In genomic region chr1:172818841-172819527, GRCh38 we compare ENCODE assay signal across 9 cellular contexts.
DNase-seq lines count a peak whose midpoint lies in the region; ATAC-seq, FAIRE-seq and TF ChIP-seq lines count a peak whose summit lies in the region.
"Had no signal": no experiment of that assay in that cellular context is flagged by ENCODE, and none has a peak within 500 bp of the region (broad histone marks: within the 10 kb centered on the region; RNA-seq: fewer than 3 reads in every experiment).

No MANE protein-coding gene starts in this region.

- peaks cover 25% of the 10 kb centered on the region for H3K4me1 Mint-ChIP-seq in activated naive CD4-positive, alpha-beta T cell treated with anti-CD3 and anti-CD28 coated beads for 36 hours (ENCODE audit: low read depth)

- no peaks in the 10 kb centered on the region for H3K9me3 ChIP-seq in gastroesophageal sphincter
- peaks cover 0 to 7% (median 0%) of the 10 kb centered on the region in 4 donors for H3K9me3 ChIP-seq in tibial nerve

- H3K36me3 Mint-ChIP-seq in activated naive CD4-positive, alpha-beta T cell treated with anti-CD3 and anti-CD28 coated beads for 36 hours (ENCODE audit: low read depth): peaks cover 12% of the 10 kb centered on the region

- intact Hi-C loops in activated naive CD4-positive, alpha-beta T cell treated with anti-CD3 and anti-CD28 coated beads for 36 hours (cut with micrococcal nuclease): loop anchor here (1.0 kb wide), 4 partner anchors 19 to 74 kb away; no protein-coding TSS in a partner anchor

- no peak overlapping the region for H3K4me3 Mint-ChIP-seq in activated naive CD4-positive, alpha-beta T cell treated with anti-CD3 and anti-CD28 coated beads for 36 hours

- DNase-seq in KBM-7 (peak; percentile 75), tibial nerve (ENCODE audit: low spot score in 2 of 2) (no peak), frontal cortex (ENCODE audit: low spot score in 2 of 2) (no peak)
- peak; percentile 68 for DNase-seq in activated naive CD4-positive, alpha-beta T cell treated with anti-CD3 and anti-CD28 coated beads for 36 hours
- DNase-seq in stimulated activated CD4-positive, alpha-beta T cell treated with anti-CD3 and anti-CD28 coated beads, Interleukin-2, amount 100 ng/mL, for 4 hours (ENCODE audit: low read depth): peak; percentile 31

- H3K27ac ChIP-seq in gastroesophageal sphincter (no peak overlapping the region), tibial nerve (peak overlapping the region in 2 of 4 donors; percentile 5 to 32)

- no peaks in the 10 kb centered on the region for H3K27me3 ChIP-seq in gastroesophageal sphincter
- H3K27me3 ChIP-seq in tibial nerve: no peaks in the 10 kb centered on the region

- no peak for FAIRE-seq in frontal cortex (lab: Jason Lieb, UNC)
- FAIRE-seq: bronchial epithelial cell had no signal

- H3K27me3 Mint-ChIP-seq in activated naive CD4-positive, alpha-beta T cell treated with anti-CD3 and anti-CD28 coated beads for 36 hours (ENCODE audit: low read depth): no peaks in the 10 kb centered on the region

- WGBS in gastroesophageal sphincter (ENCODE audit: low coverage in 1 of 2), 2 donors: 46 to 73% methylated on average over 3 to 6 of the region's 6 CpGs
- 47 to 54% methylated on average over 6 of the region's 6 CpGs for WGBS in tibial nerve, 2 donors

- H3K4me3 ChIP-seq in GM08714 (ENCODE audit: low read length): peak overlapping the region; percentile 54; the same call in 1 of the 2 replicates
- H3K4me3 ChIP-seq in gastroesophageal sphincter: no peak overlapping the region
- H3K4me3 ChIP-seq in tibial nerve: no peak overlapping the region

- H3K9me3 Mint-ChIP-seq in activated naive CD4-positive, alpha-beta T cell treated with anti-CD3 and anti-CD28 coated beads for 36 hours: peaks cover 15% of the 10 kb centered on the region

- TF ChIP-seq EP300 in gastroesophageal sphincter (IDR thresholded peaks at IDR 0.05) (no peak), tibial nerve (IDR thresholded peaks at IDR 0.05) (no peak)

- ATAC-seq in GM21423 (IDR thresholded peaks at IDR 0.05; ENCODE audit: unreplicated experiment) (peak; percentile 89), gastroesophageal sphincter (no peak)

- no peak overlapping the region for H3K27ac Mint-ChIP-seq in activated naive CD4-positive, alpha-beta T cell treated with anti-CD3 and anti-CD28 coated beads for 36 hours

- TF ChIP-seq POLR2A in gastroesophageal sphincter (IDR thresholded peaks at IDR 0.05) (no peak), tibial nerve (IDR thresholded peaks at IDR 0.05) (no peak)

- no peaks in the 10 kb centered on the region for H3K4me1 ChIP-seq in gastroesophageal sphincter
- peaks cover 0 to 7% (median 4%) of the 10 kb centered on the region in 4 donors for H3K4me1 ChIP-seq in tibial nerve

- TF ChIP-seq CTCF in gastroesophageal sphincter (IDR thresholded peaks at IDR 0.05) (no peak), tibial nerve (IDR thresholded peaks at IDR 0.05) (no peak)

- CTCF ChIA-PET in activated naive CD4-positive, alpha-beta T cell treated with anti-CD3 and anti-CD28 coated beads for 36 hours (lab: Charles Lee): interaction anchor here (0.6 to 4.6 kb wide), 7 partner anchors 14 to 383 kb away, joined by 3 to 23 read pairs (median 6); no protein-coding TSS in a partner anchor

- no peaks in the 10 kb centered on the region for H3K36me3 ChIP-seq in gastroesophageal sphincter
- H3K36me3 ChIP-seq in tibial nerve: no peaks in the 10 kb centered on the region

- in situ Hi-C loops in KBM-7 (cut with MboI; ENCODE audit: low pct_unique_long_range_greater_than_20kb, low sequenced_read_pairs): no loop called here

Comparison
In these comparisons a context has a peak if more than half of its experiments do, and no peak if none do; other contexts are left out.
1. DNase-seq: peak in KBM-7 (single experiment), activated naive CD4-positive, alpha-beta T cell treated with anti-CD3 and anti-CD28 coated beads for 36 hours (single experiment) and stimulated activated CD4-positive, alpha-beta T cell treated with anti-CD3 and anti-CD28 coated beads, Interleukin-2, amount 100 ng/mL, for 4 hours (single experiment); none in tibial nerve (0 of 2) and frontal cortex (0 of 2).